8 cellular contexts compared by ENCODE assay signal in the genomic region with DNA sequence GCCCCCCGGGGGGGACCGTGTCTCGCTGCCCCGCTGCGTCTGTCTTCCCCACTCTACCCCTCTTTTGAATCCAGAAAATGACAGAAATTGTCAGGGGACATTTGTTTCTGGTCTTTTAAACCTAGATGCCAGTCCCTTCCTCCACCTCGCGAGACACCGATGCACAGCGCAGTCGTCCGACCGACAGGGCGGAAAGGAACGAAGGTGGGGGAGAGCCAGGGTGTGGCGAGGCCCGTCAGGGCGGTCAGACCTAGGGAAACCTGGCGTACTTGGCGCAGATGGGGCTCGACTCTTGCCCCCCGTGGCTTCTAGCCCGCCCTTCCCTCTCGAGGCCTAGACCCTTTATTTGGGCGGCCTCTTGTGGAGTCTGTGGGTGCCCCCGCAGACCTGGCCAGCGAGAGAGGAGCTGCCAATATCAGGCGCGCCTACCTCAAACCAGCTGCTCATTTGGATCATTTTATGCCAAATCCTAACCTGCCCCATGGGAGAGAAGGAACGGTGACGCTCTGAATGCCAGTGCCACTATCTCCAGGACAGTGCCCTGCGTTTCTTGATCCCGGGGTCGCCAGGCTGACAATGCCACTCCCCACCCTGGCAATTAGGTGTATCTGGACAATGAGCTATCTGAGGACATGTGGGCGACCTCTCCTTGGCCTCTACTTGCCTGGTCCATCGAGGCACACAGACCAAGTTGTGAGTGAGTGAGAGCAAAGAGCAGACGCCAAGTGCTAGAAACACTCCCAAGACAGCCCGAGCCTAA. TPM values are rescaled to one million over a fixed set of nuclear protein-coding genes. Genes with fewer than 3 reads are reported as not detected.
DNase-seq lines count a peak whose midpoint lies in the region; ATAC-seq and TF ChIP-seq lines count a peak whose summit lies in the region.

No MANE protein-coding gene starts in this region.

- H3K27ac ChIP-seq in HUES48 (ENCODE audit: low read depth, low read length): no peak overlapping the region
- H3K27ac ChIP-seq in mammary epithelial cell (ENCODE audit: insufficient read depth, low read depth, low read length): no peak overlapping the region
- H3K27ac ChIP-seq in liver (ENCODE audit: low read depth in 1 of 2, low read length in 2 of 2): no peak overlapping the region
- H3K27ac ChIP-seq in thyroid gland: peak overlapping the region in 1 of 3 donors; percentile 15

- H3K27me3 ChIP-seq in HUES48 (ENCODE audit: control insufficient read depth, insufficient read depth, low read length) (peaks cover 45% of the 10 kb centered on the region), mammary epithelial cell (ENCODE audit: insufficient read depth, low read length) (peaks cover 10% of the 10 kb centered on the region), liver (ENCODE audit: control insufficient read depth in 4 of 4, insufficient read depth in 4 of 4, low read length in 3 of 4) (peaks cover 0 to 7% (median 0%) of the 10 kb centered on the region in 4 donors), thyroid gland (no peaks in the 10 kb centered on the region)

- no peaks in the 10 kb centered on the region for H3K36me3 ChIP-seq in HUES48 (ENCODE audit: control insufficient read depth, insufficient read depth, low read length)
- no peaks in the 10 kb centered on the region for H3K36me3 ChIP-seq in mammary epithelial cell (ENCODE audit: insufficient read depth, low read length)
- H3K36me3 ChIP-seq in liver (ENCODE audit: control insufficient read depth in 4 of 4, insufficient read depth in 3 of 4, low read depth in 1 of 4, low read length in 3 of 4): no peaks in the 10 kb centered on the region
- no peaks in the 10 kb centered on the region for H3K36me3 ChIP-seq in thyroid gland

- H3K9me3 ChIP-seq in HUES48 (ENCODE audit: control insufficient read depth, insufficient read depth, low read length): no peaks in the 10 kb centered on the region
- no peaks in the 10 kb centered on the region for H3K9me3 ChIP-seq in mammary epithelial cell (replicated peaks; ENCODE audit: insufficient read depth, low read length)
- H3K9me3 ChIP-seq in liver (ENCODE audit: control insufficient read depth in 4 of 4, low read length in 3 of 4): no peaks in the 10 kb centered on the region
- no peaks in the 10 kb centered on the region for H3K9me3 ChIP-seq in thyroid gland

- H3K9ac ChIP-seq in HUES48 (ENCODE audit: low read depth, low read length): no peak overlapping the region; the same call in 1 of the 2 replicates
- H3K9ac ChIP-seq in mammary epithelial cell (ENCODE audit: insufficient read depth, low read length): no peak overlapping the region
- no peak overlapping the region for H3K9ac ChIP-seq in liver (ENCODE audit: low read depth in 1 of 2, low read length in 2 of 2)

- H4K20me1 ChIP-seq in mammary epithelial cell (ENCODE audit: insufficient read depth, low read length): no peaks in the 10 kb centered on the region

- H3K4me1 ChIP-seq in HUES48 (ENCODE audit: control insufficient read depth, insufficient read depth, low read length): peaks cover 11% of the 10 kb centered on the region
- peaks cover 13% of the 10 kb centered on the region for H3K4me1 ChIP-seq in mammary epithelial cell (ENCODE audit: insufficient read depth, low read length)
- H3K4me1 ChIP-seq in liver (ENCODE audit: control insufficient read depth in 4 of 4, insufficient read depth in 4 of 4, low read length in 3 of 4): peaks cover 4 to 16% (median 10%) of the 10 kb centered on the region in 4 donors
- H3K4me1 ChIP-seq in thyroid gland: peaks cover 14 to 18% of the 10 kb centered on the region in 2 donors

- in situ Hi-C loops in mammary epithelial cell (cut with MboI; ENCODE audit: low sequenced_read_pairs in 2 of 2): no loop called here

- peak overlapping the region; percentile 98 for H3K4me2 ChIP-seq in mammary epithelial cell (ENCODE audit: insufficient read depth, low read depth, low read length)

- TF ChIP-seq POLR2A in thyroid gland (IDR thresholded peaks at IDR 0.05): no peak

- intact Hi-C loops in mammary epithelial cell (cut with micrococcal nuclease) (no loop called here), thyroid gland (cut with DNase I) (no loop called here)

- DNase-seq in AG09309 (ENCODE audit: low read depth): no peak
- peak; percentile 8 for DNase-seq in mammary epithelial cell
- DNase-seq in thyroid gland: peak; percentile 33 to 37
- no peak for DNase-seq in NCI-H82 treated with DMSO at 0.1 percent for 48 hours (lab: John Stamatoyannopoulos, UW; ENCODE audit: unreplicated experiment)

- WGBS in mammary epithelial cell (ENCODE audit: low coverage, missing lambda C conversion rate): 28% methylated on average over 17 of the region's 37 CpGs
- 18% methylated on average over 37 of the region's 37 CpGs for WGBS in liver
- 20 to 31% methylated on average over 28 to 31 of the region's 37 CpGs for WGBS in thyroid gland, 2 donors

- BruUV-seq in mammary epithelial cell (replicated peaks; lab: Mats Ljungman, UMichigan): no TSS peak

- peak overlapping the region; percentile 91 for H2AFZ ChIP-seq in mammary epithelial cell (ENCODE audit: low read depth, low read length)

- H3K4me3 ChIP-seq in AG09309 (ENCODE audit: control insufficient read depth, low read depth, low read length) (peak overlapping the region; percentile 46), HUES48 (ENCODE audit: low read depth, low read length) (peak overlapping the region; percentile 84), mammary epithelial cell (replicated peaks in 1 of 3; ENCODE audit: insufficient read depth in 1 of 3, low read depth in 2 of 3, low read length in 3 of 3) (peak overlapping the region; percentile 45 to 68 (median 62)), liver (ENCODE audit: low read depth in 1 of 3, low read length in 3 of 3) (peak overlapping the region in 2 of 3 donors; percentile 30 to 65), thyroid gland (replicated peaks in 1 of 3) (peak overlapping the region; percentile 24 to 81 (median 75))

- TF ChIP-seq RAD21 in liver (IDR thresholded peaks at IDR 0.05): no peak

- CTCF ChIA-PET in mammary epithelial cell (lab: Charles Lee; ENCODE audit: low non-redundant PET): no interaction called here

- no peaks in the 10 kb centered on the region for H3K79me2 ChIP-seq in mammary epithelial cell (ENCODE audit: insufficient read depth, low read length)

- dilution Hi-C loops in mammary epithelial cell (cut with HindIII; ENCODE audit: low sequenced_read_pairs): no loop called here

- TF ChIP-seq CTCF in AG09309 (IDR thresholded peaks at IDR 0.05; ENCODE audit: control insufficient read depth, insufficient read depth, low read depth, low read length, missing control alignments) (no peak), mammary epithelial cell (conservative IDR thresholded peaks at IDR 0.05 in 1 of 2, IDR thresholded peaks at IDR 0.05 in 1 of 2; ENCODE audit: extremely low read depth in 1 of 2, insufficient read depth in 1 of 2, low read depth in 1 of 2, low read length in 2 of 2) (no peak), liver (IDR thresholded peaks at IDR 0.05; ENCODE audit: low read depth, low read length, missing input control) (no peak), thyroid gland (IDR thresholded peaks at IDR 0.05) (no peak)

- no peak for ATAC-seq in HG03095 (IDR thresholded peaks at IDR 0.05; ENCODE audit: unreplicated experiment)
- ATAC-seq in HG03045 (IDR thresholded peaks at IDR 0.05; ENCODE audit: unreplicated experiment): no peak

TF ChIP-seq in liver, 16 proteins besides CTCF, POLR2A, EP300 and RAD21 (continues in another document):
- no peak for TF ChIP-seq MAX (IDR thresholded peaks at IDR 0.05)
- no peak for TF ChIP-seq YY1 (IDR thresholded peaks at IDR 0.05)
- no peak for TF ChIP-seq GABPA (IDR thresholded peaks at IDR 0.05 in 1 of 2, conservative IDR thresholded peaks at IDR 0.05 in 1 of 2)
- TF ChIP-seq TAF1 (conservative IDR thresholded peaks at IDR 0.05): no peak
- no peak for TF ChIP-seq FOXA1 (IDR thresholded peaks at IDR 0.05)
- no peak for TF ChIP-seq RXRA (IDR thresholded peaks at IDR 0.05)
- TF ChIP-seq SP1 (IDR thresholded peaks at IDR 0.05): no peak
- no peak for TF ChIP-seq NR2F2 (IDR thresholded peaks at IDR 0.05)
- no peak for TF ChIP-seq EGR1 (IDR thresholded peaks at IDR 0.05; ENCODE audit: low read depth in 2 of 2)
- TF ChIP-seq, protein P1, sequence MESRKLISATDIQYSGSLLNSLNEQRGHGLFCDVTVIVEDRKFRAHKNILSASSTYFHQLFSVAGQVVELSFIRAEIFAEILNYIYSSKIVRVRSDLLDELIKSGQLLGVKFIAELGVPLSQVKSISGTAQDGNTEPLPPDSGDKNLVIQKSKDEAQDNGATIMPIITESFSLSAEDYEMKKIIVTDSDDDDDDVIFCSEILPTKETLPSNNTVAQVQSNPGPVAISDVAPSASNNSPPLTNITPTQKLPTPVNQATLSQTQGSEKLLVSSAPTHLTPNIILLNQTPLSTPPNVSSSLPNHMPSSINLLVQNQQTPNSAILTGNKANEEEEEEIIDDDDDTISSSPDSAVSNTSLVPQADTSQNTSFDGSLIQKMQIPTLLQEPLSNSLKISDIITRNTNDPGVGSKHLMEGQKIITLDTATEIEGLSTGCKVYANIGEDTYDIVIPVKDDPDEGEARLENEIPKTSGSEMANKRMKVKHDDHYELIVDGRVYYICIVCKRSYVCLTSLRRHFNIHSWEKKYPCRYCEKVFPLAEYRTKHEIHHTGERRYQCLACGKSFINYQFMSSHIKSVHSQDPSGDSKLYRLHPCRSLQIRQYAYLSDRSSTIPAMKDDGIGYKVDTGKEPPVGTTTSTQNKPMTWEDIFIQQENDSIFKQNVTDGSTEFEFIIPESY (IDR thresholded peaks at IDR 0.05): no peak

RNA-seq across cellular contexts. Expression of gene RAB6B, which starts 0.5 kb away (rescaled TPM):
- total RNA-seq in mammary epithelial cell (1 to 10 TPM; 4.1 to 5.3 TPM), liver (1 to 10 TPM in 1 of 2 donors, under 1 TPM in 1; 0.08 to 2.8 TPM), thyroid gland (1 to 10 TPM; 4.4 to 6.2 (median 5.6) TPM)
- polyA plus RNA-seq in mammary epithelial cell (2.0 TPM), liver (under 1 TPM; 0.28 TPM)
- 13.8 TPM for polyA minus RNA-seq in mammary epithelial cell

Comparison
In these comparisons a context has a peak if more than half of its experiments do, and no peak if none do; other contexts are left out.
1. DNase-seq: peak in mammary epithelial cell (single experiment) and thyroid gland (2 of 2); none in AG09309 (single experiment) and NCI-H82 treated with DMSO at 0.1 percent for 48 hours (single experiment).
2. Peak in every context shown above with its lines, with median percentiles within 50 percentile points of each other: H3K4me3 ChIP-seq.